Comparison of ENCODE assay signal across 1 cellular context in the genomic region with DNA sequence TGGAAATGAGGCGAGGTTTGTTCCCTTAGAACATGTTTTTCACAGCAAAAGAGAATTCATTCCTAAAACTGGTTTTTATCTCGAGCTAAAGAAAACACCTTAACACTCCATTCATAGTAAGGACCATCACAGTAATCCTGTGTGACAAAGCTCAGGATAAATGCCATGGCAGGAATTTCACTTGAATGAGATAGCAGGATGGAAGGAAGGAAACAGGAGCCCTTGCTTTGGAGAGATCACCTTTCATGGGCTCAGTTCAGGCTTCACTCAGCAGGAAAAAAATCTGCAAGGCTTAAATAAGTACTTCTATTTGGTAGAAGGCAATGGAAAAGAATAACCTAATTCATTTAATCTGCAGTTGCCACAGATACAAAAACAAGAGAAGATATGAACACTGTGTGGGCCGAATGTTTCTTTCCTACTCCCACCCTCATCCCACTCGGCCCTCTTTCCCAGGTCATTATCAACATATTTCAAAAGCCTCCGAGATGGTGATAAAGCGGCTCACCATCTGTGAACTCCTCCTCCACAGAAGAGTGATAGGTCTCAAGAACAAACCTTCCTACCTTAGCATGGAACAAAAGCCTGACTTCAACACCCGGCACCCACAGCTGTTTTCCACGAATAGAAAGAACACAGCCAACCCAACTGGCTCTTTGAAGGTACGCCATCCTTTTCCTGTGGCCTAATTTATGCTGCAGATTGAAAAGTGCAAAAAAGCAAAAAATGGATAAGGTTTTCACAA.
TF ChIP-seq lines count a peak whose summit lies in the region.

No MANE protein-coding gene starts in this region.

TF ChIP-seq in WTC11, 78 proteins besides CTCF, POLR2A, EP300 and RAD21 (continued from another document):
- TF ChIP-seq, protein P1, sequence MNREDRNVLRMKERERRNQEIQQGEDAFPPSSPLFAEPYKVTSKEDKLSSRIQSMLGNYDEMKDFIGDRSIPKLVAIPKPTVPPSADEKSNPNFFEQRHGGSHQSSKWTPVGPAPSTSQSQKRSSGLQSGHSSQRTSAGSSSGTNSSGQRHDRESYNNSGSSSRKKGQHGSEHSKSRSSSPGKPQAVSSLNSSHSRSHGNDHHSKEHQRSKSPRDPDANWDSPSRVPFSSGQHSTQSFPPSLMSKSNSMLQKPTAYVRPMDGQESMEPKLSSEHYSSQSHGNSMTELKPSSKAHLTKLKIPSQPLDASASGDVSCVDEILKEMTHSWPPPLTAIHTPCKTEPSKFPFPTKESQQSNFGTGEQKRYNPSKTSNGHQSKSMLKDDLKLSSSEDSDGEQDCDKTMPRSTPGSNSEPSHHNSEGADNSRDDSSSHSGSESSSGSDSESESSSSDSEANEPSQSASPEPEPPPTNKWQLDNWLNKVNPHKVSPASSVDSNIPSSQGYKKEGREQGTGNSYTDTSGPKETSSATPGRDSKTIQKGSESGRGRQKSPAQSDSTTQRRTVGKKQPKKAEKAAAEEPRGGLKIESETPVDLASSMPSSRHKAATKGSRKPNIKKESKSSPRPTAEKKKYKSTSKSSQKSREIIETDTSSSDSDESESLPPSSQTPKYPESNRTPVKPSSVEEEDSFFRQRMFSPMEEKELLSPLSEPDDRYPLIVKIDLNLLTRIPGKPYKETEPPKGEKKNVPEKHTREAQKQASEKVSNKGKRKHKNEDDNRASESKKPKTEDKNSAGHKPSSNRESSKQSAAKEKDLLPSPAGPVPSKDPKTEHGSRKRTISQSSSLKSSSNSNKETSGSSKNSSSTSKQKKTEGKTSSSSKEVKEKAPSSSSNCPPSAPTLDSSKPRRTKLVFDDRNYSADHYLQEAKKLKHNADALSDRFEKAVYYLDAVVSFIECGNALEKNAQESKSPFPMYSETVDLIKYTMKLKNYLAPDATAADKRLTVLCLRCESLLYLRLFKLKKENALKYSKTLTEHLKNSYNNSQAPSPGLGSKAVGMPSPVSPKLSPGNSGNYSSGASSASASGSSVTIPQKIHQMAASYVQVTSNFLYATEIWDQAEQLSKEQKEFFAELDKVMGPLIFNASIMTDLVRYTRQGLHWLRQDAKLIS (CRISPR knock-in tag; IDR thresholded peaks at IDR 0.05; ENCODE audit: borderline replicate concordance), result no peak
